In genomic region chr1:200982071-200982945, GRCh38 we compare ENCODE assay signal across 19 cellular contexts. TPM values are rescaled to one million over a fixed set of nuclear protein-coding genes. Genes with fewer than 3 reads are reported as not detected.
DNase-seq lines count a peak whose midpoint lies in the region; ATAC-seq lines count a peak whose summit lies in the region.
"Had no signal": no experiment of that assay in that cellular context is flagged by ENCODE, and none has a peak within 500 bp of the region (broad histone marks: within the 10 kb centered on the region; RNA-seq: fewer than 3 reads in every experiment).

No MANE protein-coding gene starts in this region.

- no peaks in the 10 kb centered on the region for H3K27me3 ChIP-seq in H7 (ENCODE audit: control insufficient read depth, insufficient read depth, low read length)
- H3K27me3 ChIP-seq: right lobe of liver had no signal

- intact Hi-C loops in activated T-helper 2 cell treated with anti-CD3 and anti-CD28 coated beads, Interferon-gamma antibody, Interleukin-2, Interleukin-4, amounts not matched to agents 10 μg/mL and 5 μg/mL and 100 μg/mL, durations not matched to agents 14 hours and 24 hours and 36 hours (cut with micrococcal nuclease), result no loop called here

- no peaks in the 10 kb centered on the region for H3K9me3 Mint-ChIP-seq in effector memory CD8-positive, alpha-beta T cell
- no peaks in the 10 kb centered on the region for H3K9me3 Mint-ChIP-seq in activated T-helper 2 cell treated with anti-CD3 and anti-CD28 coated beads, Interferon-gamma antibody, Interleukin-2, Interleukin-4, amounts not matched to agents 10 μg/mL and 5 μg/mL and 100 μg/mL, durations not matched to agents 14 hours and 24 hours and 36 hours
- H3K9me3 Mint-ChIP-seq: activated CD4-positive, alpha-beta T cell treated with anti-CD3 and anti-CD28 coated beads, Interleukin-2, amount 10 ng/mL, durations not matched to agents 24 days and 14 days; CD8-positive, alpha-beta memory T cell; dendritic cell treated with granulocyte-macrophage colony-stimulating factor and Interleukin-4, amounts not matched to agents 40 ng/mL and 50 ng/mL, for 4 days; naive B cell had no signal

- H3K36me3 ChIP-seq in H7 (replicated peaks; ENCODE audit: control insufficient read depth, insufficient read depth, low read length), result peaks cover 13% of the 10 kb centered on the region

- peaks cover 0 to 3% of the 10 kb centered on the region in 2 donors for H3K4me1 Mint-ChIP-seq in effector memory CD8-positive, alpha-beta T cell (ENCODE audit: low read depth in 2 of 2)
- H3K4me1 Mint-ChIP-seq in activated T-helper 2 cell treated with anti-CD3 and anti-CD28 coated beads, Interferon-gamma antibody, Interleukin-2, Interleukin-4, amounts not matched to agents 10 μg/mL and 5 μg/mL and 100 μg/mL, durations not matched to agents 14 hours and 24 hours and 36 hours (ENCODE audit: low read depth), result no peaks in the 10 kb centered on the region
- H3K4me1 Mint-ChIP-seq: activated CD4-positive, alpha-beta T cell treated with anti-CD3 and anti-CD28 coated beads, Interleukin-2, amount 10 ng/mL, durations not matched to agents 24 days and 14 days; CD8-positive, alpha-beta memory T cell; naive B cell had no signal

- no peak for ATAC-seq in effector memory CD8-positive, alpha-beta T cell (replicated peaks)
- ATAC-seq: right lobe of liver had no signal

- H3K27me3 Mint-ChIP-seq in effector memory CD8-positive, alpha-beta T cell, result no peaks in the 10 kb centered on the region
- H3K27me3 Mint-ChIP-seq in activated T-helper 2 cell treated with anti-CD3 and anti-CD28 coated beads, Interferon-gamma antibody, Interleukin-2, Interleukin-4, amounts not matched to agents 10 μg/mL and 5 μg/mL and 100 μg/mL, durations not matched to agents 14 hours and 24 hours and 36 hours (ENCODE audit: low read depth), result no peaks in the 10 kb centered on the region
- H3K27me3 Mint-ChIP-seq: activated CD4-positive, alpha-beta T cell treated with anti-CD3 and anti-CD28 coated beads, Interleukin-2, amount 10 ng/mL, durations not matched to agents 24 days and 14 days; activated naive CD8-positive, alpha-beta T cell; CD8-positive, alpha-beta memory T cell; dendritic cell treated with granulocyte-macrophage colony-stimulating factor and Interleukin-4, amounts not matched to agents 40 ng/mL and 50 ng/mL, for 4 days; naive B cell had no signal

- no peak overlapping the region for H3K4me3 ChIP-seq in H7 (ENCODE audit: insufficient read depth, low read depth, low read length)
- H3K4me3 ChIP-seq: right lobe of liver had no signal

- peaks cover 83% of the 10 kb centered on the region for H3K36me3 Mint-ChIP-seq in effector memory CD8-positive, alpha-beta T cell (ENCODE audit: insufficient read depth)
- H3K36me3 Mint-ChIP-seq in activated T-helper 2 cell treated with anti-CD3 and anti-CD28 coated beads, Interferon-gamma antibody, Interleukin-2, Interleukin-4, amounts not matched to agents 10 μg/mL and 5 μg/mL and 100 μg/mL, durations not matched to agents 14 hours and 24 hours and 36 hours (ENCODE audit: low read depth), result peaks cover 88% of the 10 kb centered on the region

- peak overlapping the region; percentile 52 to 63 for H3K27ac Mint-ChIP-seq in effector memory CD8-positive, alpha-beta T cell
- no peak overlapping the region for H3K27ac Mint-ChIP-seq in activated T-helper 2 cell treated with anti-CD3 and anti-CD28 coated beads, Interferon-gamma antibody, Interleukin-2, Interleukin-4, amounts not matched to agents 10 μg/mL and 5 μg/mL and 100 μg/mL, durations not matched to agents 14 hours and 24 hours and 36 hours
- H3K27ac Mint-ChIP-seq: activated CD4-positive, alpha-beta T cell treated with anti-CD3 and anti-CD28 coated beads, Interleukin-2, amount 10 ng/mL, durations not matched to agents 24 days and 14 days; activated naive CD8-positive, alpha-beta T cell; dendritic cell treated with granulocyte-macrophage colony-stimulating factor and Interleukin-4, amounts not matched to agents 40 ng/mL and 50 ng/mL, for 4 days had no signal

- DNase-seq in AG08395 (ENCODE audit: low spot score), result peak; percentile 72
- peak; percentile 40 for DNase-seq in H7
- DNase-seq in effector memory CD8-positive, alpha-beta T cell, result no peak
- DNase-seq in myocyte (ENCODE audit: low read depth), result peak; percentile 90
- no peak for DNase-seq in activated T-helper 2 cell treated with anti-CD3 and anti-CD28 coated beads, Interferon-gamma antibody, Interleukin-2, Interleukin-4, amounts not matched to agents 10 μg/mL and 5 μg/mL and 100 μg/mL, durations not matched to agents 14 hours and 24 hours and 36 hours (ENCODE audit: low spot score)
- no peak for DNase-seq in NCI-H2029 treated with DMSO at 0.1 percent for 48 hours (lab: John Stamatoyannopoulos, UW)
- no peak for DNase-seq in NCI-H1092 treated with DMSO at 0.1 percent for 48 hours (lab: John Stamatoyannopoulos, UW)
- no peak for DNase-seq in amniotic stem cell (lab: John Stamatoyannopoulos, UW)
- DNase-seq: activated CD4-positive, alpha-beta T cell treated with anti-CD3 and anti-CD28 coated beads, Interleukin-2, amount 10 ng/mL, durations not matched to agents 24 days and 14 days; CD8-positive, alpha-beta memory T cell; HCEC 1CT; naive B cell; NCI-H146; NCI-H2171; NCI-H526 treated with DMSO at 0.1 percent for 48 hours; right lobe of liver; Right ventricle myocardium superior had no signal

- H3K4me3 Mint-ChIP-seq in effector memory CD8-positive, alpha-beta T cell, result no peak overlapping the region
- H3K4me3 Mint-ChIP-seq in activated T-helper 2 cell treated with anti-CD3 and anti-CD28 coated beads, Interferon-gamma antibody, Interleukin-2, Interleukin-4, amounts not matched to agents 10 μg/mL and 5 μg/mL and 100 μg/mL, durations not matched to agents 14 hours and 24 hours and 36 hours (ENCODE audit: low read depth), result no peak overlapping the region
- H3K4me3 Mint-ChIP-seq: activated CD4-positive, alpha-beta T cell treated with anti-CD3 and anti-CD28 coated beads, Interleukin-2, amount 10 ng/mL, durations not matched to agents 24 days and 14 days; activated naive CD8-positive, alpha-beta T cell; dendritic cell treated with granulocyte-macrophage colony-stimulating factor and Interleukin-4, amounts not matched to agents 40 ng/mL and 50 ng/mL, for 4 days; naive B cell had no signal

RNA-seq across cellular contexts. Expression of gene KIF21B, which starts 41.2 kb away (rescaled TPM):
- 12.7 and 14.1 TPM in 2 replicates for total RNA-seq in H7 (2014; rRNA removed; shearing (Covaris generic))
- 0.03 and 0.31 TPM in 2 replicates for total RNA-seq in myocyte
- polyA plus RNA-seq in myocyte (2012), result 0.13 TPM
- total RNA-seq in activated T-helper 2 cell treated with anti-CD3 and anti-CD28 coated beads, Interferon-gamma antibody, Interleukin-2, Interleukin-4, amounts not matched to agents 10 μg/mL and 5 μg/mL and 100 μg/mL, durations not matched to agents 14 hours and 24 hours and 36 hours, result 50.4 and 53.2 TPM in 2 replicates

Comparison
In these comparisons a context has a peak if more than half of its experiments do, and no peak if none do; other contexts are left out.
1. DNase-seq: peak in AG08395 (single experiment), H7 (single experiment) and myocyte (single experiment); none in effector memory CD8-positive, alpha-beta T cell (0 of 3), activated T-helper 2 cell treated with anti-CD3 and anti-CD28 coated beads, Interferon-gamma antibody, Interleukin-2, Interleukin-4, amounts not matched to agents 10 μg/mL and 5 μg/mL and 100 μg/mL, durations not matched to agents 14 hours and 24 hours and 36 hours (single experiment), NCI-H2029 treated with DMSO at 0.1 percent for 48 hours (single experiment), NCI-H1092 treated with DMSO at 0.1 percent for 48 hours (single experiment) and amniotic stem cell (single experiment).
2. RNA of gene KIF21B, which starts 41.2 kb away (total RNA-seq): 50.4 to 53.2 TPM in activated T-helper 2 cell treated with anti-CD3 and anti-CD28 coated beads, Interferon-gamma antibody, Interleukin-2, Interleukin-4, amounts not matched to agents 10 μg/mL and 5 μg/mL and 100 μg/mL, durations not matched to agents 14 hours and 24 hours and 36 hours and 12.7 to 14.1 TPM in H7; 0.03 to 0.31 TPM in myocyte; every median in the first group is over 10 times any median in the second.